In genomic region chr6:149147939-149148718, GRCh38 we compare ENCODE assay signal across 14 cellular contexts.
DNase-seq lines count a peak whose midpoint lies in the region; ATAC-seq, FAIRE-seq and TF ChIP-seq lines count a peak whose summit lies in the region.
"Had no signal": no experiment of that assay in that cellular context is flagged by ENCODE, and none has a peak within 500 bp of the region (broad histone marks: within the 10 kb centered on the region; RNA-seq: fewer than 3 reads in every experiment).

No MANE protein-coding gene starts in this region.

- no peak for TF ChIP-seq POLR2A in K562 (conservative IDR thresholded peaks at IDR 0.05)

- no peak overlapping the region for H2AFZ ChIP-seq in K562 (ENCODE audit: low read depth, low read length)

- WGBS in K562 (ENCODE audit: insufficient coverage, low coverage, missing lambda C conversion rate), result 8% methylated on average over 9 of the region's 9 CpGs

- H3K9me3 ChIP-seq in T-helper 17 cell (ENCODE audit: control insufficient read depth, low read length, poor library complexity, severe bottlenecking) (no peaks in the 10 kb centered on the region), K562 (replicated peaks; ENCODE audit: control insufficient read depth, insufficient read depth, low read depth, low read length) (no peaks in the 10 kb centered on the region)
- H3K9me3 ChIP-seq: right atrium auricular region had no signal

- no peak for TF ChIP-seq RAD21 in K562 (CRISPR knock-in tag; conservative IDR thresholded peaks at IDR 0.05 in 1 of 2, IDR thresholded peaks at IDR 0.05 in 1 of 2)

- in situ Hi-C loops in K562 (cut with MboI), result no loop called here

- TF ChIP-seq CTCF in K562 (IDR thresholded peaks at IDR 0.05 in 2 of 3, conservative IDR thresholded peaks at IDR 0.05 in 1 of 3; ENCODE audit: insufficient read depth in 2 of 3, low read depth in 1 of 3, low read length in 3 of 3) (no peak), progenitor cell of endocrine pancreas (IDR thresholded peaks at IDR 0.05; ENCODE audit: unreplicated experiment) (no peak)

- H3K4me1 Mint-ChIP-seq in activated naive CD4-positive, alpha-beta T cell treated with anti-CD3 and anti-CD28 coated beads for 36 hours (ENCODE audit: low read depth), result peaks cover 58% of the 10 kb centered on the region
- H3K4me1 Mint-ChIP-seq in T-helper 17 cell, result peaks cover 43% of the 10 kb centered on the region
- peaks cover 68% of the 10 kb centered on the region for H3K4me1 Mint-ChIP-seq in stimulated activated naive CD8-positive, alpha-beta T cell treated with anti-CD3 and anti-CD28 coated beads, Interleukin-15, amount 100 ng/mL, for 72 hours
- no peaks in the 10 kb centered on the region for H3K4me1 Mint-ChIP-seq in progenitor cell of endocrine pancreas (ENCODE audit: low read depth)

- peaks cover 8% of the 10 kb centered on the region for H3K36me3 Mint-ChIP-seq in activated naive CD4-positive, alpha-beta T cell treated with anti-CD3 and anti-CD28 coated beads for 36 hours (ENCODE audit: low read depth)
- peaks cover 10% of the 10 kb centered on the region for H3K36me3 Mint-ChIP-seq in T-helper 17 cell (ENCODE audit: low read depth)
- H3K36me3 Mint-ChIP-seq in progenitor cell of endocrine pancreas (ENCODE audit: insufficient read depth), result no peaks in the 10 kb centered on the region

- H3K4me3 Mint-ChIP-seq in activated naive CD4-positive, alpha-beta T cell treated with anti-CD3 and anti-CD28 coated beads for 36 hours, result no peak overlapping the region
- H3K4me3 Mint-ChIP-seq in T-helper 17 cell (no peak overlapping the region), progenitor cell of endocrine pancreas (ENCODE audit: low read depth) (no peak overlapping the region)
- H3K4me3 Mint-ChIP-seq in stimulated activated naive CD8-positive, alpha-beta T cell treated with anti-CD3 and anti-CD28 coated beads, Interleukin-15, amount 100 ng/mL, for 72 hours, result peak overlapping the region; percentile 56 to 58

- H3K27me3 Mint-ChIP-seq in activated naive CD4-positive, alpha-beta T cell treated with anti-CD3 and anti-CD28 coated beads for 36 hours (ENCODE audit: low read depth), result no peaks in the 10 kb centered on the region
- H3K27me3 Mint-ChIP-seq in T-helper 17 cell (no peaks in the 10 kb centered on the region), progenitor cell of endocrine pancreas (peaks cover 47% of the 10 kb centered on the region)
- H3K27me3 Mint-ChIP-seq in stimulated activated naive CD8-positive, alpha-beta T cell treated with anti-CD3 and anti-CD28 coated beads, Interleukin-15, amount 100 ng/mL, for 72 hours, result no peaks in the 10 kb centered on the region

- intact Hi-C loops in activated naive CD4-positive, alpha-beta T cell treated with anti-CD3 and anti-CD28 coated beads for 36 hours (cut with micrococcal nuclease), result loop anchor here (1.0 to 10.0 kb wide), 8 partner anchors 8 to 1943 kb away; partner anchors contain the start of gene STXBP5
- intact Hi-C loops in K562 (cut with micrococcal nuclease), result no loop called here

- peaks cover 3 to 12% of the 10 kb centered on the region in 2 experiments; a peak in 1 of 5 replicates for H3K4me1 ChIP-seq in K562 (replicated peaks in 1 of 2; ENCODE audit: control insufficient read depth in 2 of 2, insufficient read depth in 2 of 2, low read length in 2 of 2)
- H3K4me1 ChIP-seq: right atrium auricular region, tibial artery had no signal

- no TSS peak for BruUV-seq in K562 (replicated peaks; lab: Mats Ljungman, UMichigan)

- no peak for TF ChIP-seq EP300 in K562 (IDR thresholded peaks at IDR 0.05; ENCODE audit: low read length)

- CTCF ChIA-PET in activated naive CD4-positive, alpha-beta T cell treated with anti-CD3 and anti-CD28 coated beads for 36 hours (lab: Charles Lee), result interaction anchor here (1.0 to 1.6 kb wide), 3 partner anchors 53 to 284 kb away, joined by 3 to 5 read pairs (median 5); no protein-coding TSS in a partner anchor
- CTCF ChIA-PET in K562 (lab: Yijun Ruan, JAX; ENCODE audit: low intra/inter-chr PET ratio), result no interaction called here

- no peak overlapping the region for H3K4me3 ChIP-seq in K562
- H3K4me3 ChIP-seq: right atrium auricular region, tibial artery had no signal

- H4K20me1 ChIP-seq in K562 (replicated peaks; ENCODE audit: control insufficient read depth, insufficient read depth, low read length), result no peaks in the 10 kb centered on the region

- POLR2A ChIA-PET in K562 (lab: Yijun Ruan, JAX), result interaction anchor here (0.6 to 1.2 kb wide), 3 partner anchors 12 to 434 kb away, joined by 3 to 4 read pairs (median 3); no protein-coding TSS in a partner anchor

- H3K27ac ChIP-seq in K562 (ENCODE audit: extremely low read depth, low read depth, low read length), result no peak overlapping the region
- H3K27ac ChIP-seq: right atrium auricular region, tibial artery had no signal

- H3K4me2 ChIP-seq in K562 (ENCODE audit: insufficient read depth, low read length), result peak overlapping the region; percentile 12; the same call in 1 of the 2 replicates

- no peaks in the 10 kb centered on the region; a peak in 2 of 5 replicates for H3K27me3 ChIP-seq in K562 (ENCODE audit: control insufficient read depth in 2 of 2, insufficient read depth in 2 of 2, low read length in 2 of 2)
- H3K27me3 ChIP-seq: right atrium auricular region, tibial artery had no signal

- H3K9me1 ChIP-seq in K562 (ENCODE audit: control insufficient read depth, insufficient read depth, low read length), result no peaks in the 10 kb centered on the region

- H3K79me2 ChIP-seq in K562 (ENCODE audit: control insufficient read depth, insufficient read depth, low read length), result no peaks in the 10 kb centered on the region

- peak; percentile 93 for ATAC-seq in T-helper 17 cell
- peak; percentile 57 for ATAC-seq in K562
- peak; percentile 87 for ATAC-seq in stimulated activated naive CD8-positive, alpha-beta T cell treated with anti-CD3 and anti-CD28 coated beads, Interleukin-15, amount 100 ng/mL, for 72 hours
- no peak for ATAC-seq in GM21515 (IDR thresholded peaks at IDR 0.05; ENCODE audit: unreplicated experiment)
- no peak for ATAC-seq in HG03439 (IDR thresholded peaks at IDR 0.05; ENCODE audit: unreplicated experiment)

- no peaks in the 10 kb centered on the region for H3K36me3 ChIP-seq in K562 (ENCODE audit: control insufficient read depth, insufficient read depth, low read length)
- H3K36me3 ChIP-seq: right atrium auricular region, tibial artery had no signal

- peak; percentile 42 for FAIRE-seq in K562 (lab: Jason Lieb, UNC)

- H3K9me3 Mint-ChIP-seq in activated naive CD4-positive, alpha-beta T cell treated with anti-CD3 and anti-CD28 coated beads for 36 hours, result peaks cover 9% of the 10 kb centered on the region
- H3K9me3 Mint-ChIP-seq in stimulated activated naive CD8-positive, alpha-beta T cell treated with anti-CD3 and anti-CD28 coated beads, Interleukin-15, amount 100 ng/mL, for 72 hours, result peaks cover 27 to 41% of the 10 kb centered on the region in 2 donors
- H3K9me3 Mint-ChIP-seq in progenitor cell of endocrine pancreas (ENCODE audit: low read depth), result peaks cover 3% of the 10 kb centered on the region

- no peak overlapping the region for H3K9ac ChIP-seq in K562 (ENCODE audit: insufficient read depth in 1 of 2, low read depth in 2 of 2, low read length in 2 of 2)

- H3K27ac Mint-ChIP-seq in activated naive CD4-positive, alpha-beta T cell treated with anti-CD3 and anti-CD28 coated beads for 36 hours, result peak overlapping the region; percentile 56
- peak overlapping the region; percentile 90 for H3K27ac Mint-ChIP-seq in T-helper 17 cell
- peak overlapping the region; percentile 10 to 73 for H3K27ac Mint-ChIP-seq in stimulated activated naive CD8-positive, alpha-beta T cell treated with anti-CD3 and anti-CD28 coated beads, Interleukin-15, amount 100 ng/mL, for 72 hours
- H3K27ac Mint-ChIP-seq in progenitor cell of endocrine pancreas, result no peak overlapping the region

- peak; percentile 27 for DNase-seq in activated naive CD4-positive, alpha-beta T cell treated with anti-CD3 and anti-CD28 coated beads for 36 hours
- DNase-seq in activated naive CD4-positive, alpha-beta T cell treated with anti-CD3 and anti-CD28 coated beads, Interleukin-2, amount 50 U/mL, for 16 hours, result no peak
- DNase-seq in T-helper 17 cell, result no peak
- no peak for DNase-seq in K562 (ENCODE audit: extremely low read depth in 1 of 4, low spot score in 3 of 4)
- peak in 1 of 2 donors; percentile 36 for DNase-seq in stimulated activated naive CD8-positive, alpha-beta T cell treated with anti-CD3 and anti-CD28 coated beads, Interleukin-15, amount 100 ng/mL, for 72 hours
- DNase-seq in progenitor cell of endocrine pancreas (ENCODE audit: low spot score, unreplicated experiment), result no peak
- DNase-seq: amygdala; NCI-H748 treated with DMSO at 0.1 percent for 48 hours; RPMI8226; stimulated activated CD4-positive, alpha-beta T cell treated with anti-CD3 and anti-CD28 coated beads, Interleukin-1b, Interleukin-23, amount 100 ng/mL, for 48 hours; tibial artery had no signal

TF ChIP-seq in K562, 482 proteins besides CTCF, POLR2A, EP300 and RAD21 (continues in another document):
- TF ChIP-seq TEAD1 (CRISPR knock-in tag; IDR thresholded peaks at IDR 0.05), result no peak
- TF ChIP-seq ZNF41 (CRISPR knock-in tag; conservative IDR thresholded peaks at IDR 0.05), result no peak
- no peak for TF ChIP-seq ATF6 (CRISPR knock-in tag; IDR thresholded peaks at IDR 0.05)
- peak in 1 of 2 experiments; percentile 66; a peak in 2 of 4 replicates for TF ChIP-seq FOXA3 (CRISPR knock-in tag; conservative IDR thresholded peaks at IDR 0.05 in 1 of 2, IDR thresholded peaks at IDR 0.05 in 1 of 2)

Comparison
In these comparisons a context has a peak if more than half of its experiments do, and no peak if none do; other contexts are left out.
1. H3K4me3 Mint-ChIP-seq: peak in stimulated activated naive CD8-positive, alpha-beta T cell treated with anti-CD3 and anti-CD28 coated beads, Interleukin-15, amount 100 ng/mL, for 72 hours (2 of 2); none in activated naive CD4-positive, alpha-beta T cell treated with anti-CD3 and anti-CD28 coated beads for 36 hours (single experiment), T-helper 17 cell (single experiment) and progenitor cell of endocrine pancreas (single experiment).
2. ATAC-seq: peak in T-helper 17 cell (single experiment), K562 (single experiment) and stimulated activated naive CD8-positive, alpha-beta T cell treated with anti-CD3 and anti-CD28 coated beads, Interleukin-15, amount 100 ng/mL, for 72 hours (single experiment); none in GM21515 (single experiment) and HG03439 (single experiment).